ENCODE assay signal across 16 cellular contexts in the genomic region with DNA sequence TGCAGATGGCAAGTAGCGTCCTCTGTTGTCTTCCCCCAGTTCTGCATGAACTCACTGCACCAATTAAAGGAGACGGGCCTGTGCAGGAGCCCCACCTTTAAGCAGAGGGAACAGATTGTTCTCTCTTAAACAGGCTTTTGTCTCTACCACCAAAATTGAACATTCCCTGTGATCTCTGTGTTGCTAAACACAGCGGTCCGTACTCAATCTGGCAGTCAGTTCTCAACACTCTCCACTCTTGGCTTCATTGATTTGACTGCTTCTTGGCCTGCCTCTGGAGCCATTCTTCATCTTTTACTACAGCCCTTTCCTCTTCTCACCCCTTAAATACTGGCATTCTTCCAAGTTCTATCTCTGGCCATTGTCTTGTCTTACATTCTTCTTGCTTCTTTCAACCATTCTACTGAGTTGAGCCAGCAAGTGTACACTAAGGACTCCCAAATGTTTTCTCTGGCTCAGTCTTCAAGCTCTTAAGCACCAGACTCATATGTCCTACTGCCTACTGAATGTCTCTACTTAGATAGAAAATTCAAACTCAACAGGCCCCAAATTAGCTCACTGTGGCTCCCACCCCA. TPM values are rescaled to one million over a fixed set of nuclear protein-coding genes. Genes with fewer than 3 reads are reported as not detected.
A peak's percentile ranks its signal among the peaks of the same experiment; 100 is the strongest.
DNase-seq lines count a peak whose midpoint lies in the region; ATAC-seq, FAIRE-seq and TF ChIP-seq lines count a peak whose summit lies in the region.
"Had no signal": no experiment of that assay in that cellular context is flagged by ENCODE, and none has a peak within 500 bp of the region (broad histone marks: within the 10 kb centered on the region; RNA-seq: fewer than 3 reads in every experiment).

No MANE protein-coding gene starts in this region.

- H3K79me2 ChIP-seq in astrocyte (ENCODE audit: insufficient read depth, low read length) (no peaks in the 10 kb centered on the region), HepG2 (ENCODE audit: insufficient read depth, low read length) (no peaks in the 10 kb centered on the region)

- H3K36me3 ChIP-seq in astrocyte (ENCODE audit: insufficient read depth, low read length), result no peaks in the 10 kb centered on the region
- no peaks in the 10 kb centered on the region for H3K36me3 ChIP-seq in muscle layer of duodenum (ENCODE audit: control insufficient read depth in 1 of 2, insufficient read depth in 2 of 2, low read length in 2 of 2)
- no peaks in the 10 kb centered on the region for H3K36me3 ChIP-seq in upper lobe of right lung
- no peaks in the 10 kb centered on the region for H3K36me3 ChIP-seq in HepG2 (replicated peaks in 1 of 2; ENCODE audit: control insufficient read depth in 1 of 2, insufficient read depth in 2 of 2, low read length in 2 of 2)

- H3K4me3 ChIP-seq in astrocyte (ENCODE audit: insufficient read depth, low read depth, low read length) (no peak overlapping the region), fibroblast of pulmonary artery (replicated peaks; ENCODE audit: low read depth, low read length) (no peak overlapping the region), muscle layer of duodenum (ENCODE audit: low read depth in 1 of 2, low read length in 2 of 2) (no peak overlapping the region), upper lobe of right lung (no peak overlapping the region), HepG2 (replicated peaks in 1 of 3; ENCODE audit: insufficient read depth in 1 of 3, low read depth in 2 of 3, low read length in 3 of 3) (no peak overlapping the region)

- 91% methylated on average over 4 of the region's 4 CpGs for WGBS in HepG2 (ENCODE audit: low lambda C conversion rate)

- no peak overlapping the region for H3K9ac ChIP-seq in astrocyte (ENCODE audit: low read length)
- no peak overlapping the region for H3K9ac ChIP-seq in HepG2 (ENCODE audit: insufficient read depth, low read depth, low read length)
- H3K9ac ChIP-seq: KMS-11 had no signal

- no peaks in the 10 kb centered on the region for H3K9me3 Mint-ChIP-seq in astrocyte (ENCODE audit: unreplicated experiment)

- H4K20me1 ChIP-seq in astrocyte (ENCODE audit: insufficient read depth, low read length) (no peaks in the 10 kb centered on the region), HepG2 (ENCODE audit: insufficient read depth, low read length) (no peaks in the 10 kb centered on the region)

- no peak overlapping the region for H3K4me2 ChIP-seq in astrocyte (ENCODE audit: low read length)
- H3K4me2 ChIP-seq in HepG2 (ENCODE audit: low read depth, low read length), result no peak overlapping the region
- H3K4me2 ChIP-seq: KMS-11 had no signal

- ATAC-seq in upper lobe of right lung, result peak; percentile 55
- ATAC-seq in HepG2, result no peak
- ATAC-seq in HG02571 (IDR thresholded peaks at IDR 0.05; ENCODE audit: unreplicated experiment), result no peak
- no peak for ATAC-seq in HG03565 (IDR thresholded peaks at IDR 0.05; ENCODE audit: unreplicated experiment)

- TF ChIP-seq RAD21 in HepG2 (CRISPR knock-in tag; IDR thresholded peaks at IDR 0.05), result no peak

- H3K4me1 Mint-ChIP-seq in astrocyte (ENCODE audit: low read depth, unreplicated experiment), result peaks cover 8% of the 10 kb centered on the region

- in situ Hi-C loops in HepG2 (cut with HindIII; ENCODE audit: extremely low pct_ligation_motif_present, low pct_unique_long_range_greater_than_20kb), result no loop called here

- H2AFZ ChIP-seq in astrocyte (ENCODE audit: low read depth, low read length) (no peak overlapping the region), HepG2 (ENCODE audit: low read length) (no peak overlapping the region)

- FAIRE-seq in astrocyte (lab: Jason Lieb, UNC) (no peak), HepG2 (lab: Jason Lieb, UNC) (no peak)

- H3K4me3 Mint-ChIP-seq in astrocyte (ENCODE audit: unreplicated experiment), result no peak overlapping the region

- no peaks in the 10 kb centered on the region for H3K36me3 Mint-ChIP-seq in astrocyte (ENCODE audit: low read depth, unreplicated experiment)

- POLR2A ChIA-PET in HepG2 (lab: Yijun Ruan, JAX), result no interaction called here

- intact Hi-C loops in upper lobe of right lung (cut with DNase I), result no loop called here
- intact Hi-C loops in HepG2 (cut with micrococcal nuclease; ENCODE audit: unreplicated experiment), result no loop called here

- no TSS peak for BruUV-seq in HepG2 (replicated peaks; lab: Mats Ljungman, UMichigan)

- H3K27ac ChIP-seq in astrocyte (ENCODE audit: low read depth, low read length), result no peak overlapping the region
- H3K27ac ChIP-seq in muscle layer of duodenum (ENCODE audit: low read length), result peak overlapping the region; percentile 33
- H3K27ac ChIP-seq in upper lobe of right lung, result peak overlapping the region; percentile 52
- no peak overlapping the region for H3K27ac ChIP-seq in HepG2 (ENCODE audit: extremely low read length, insufficient read depth, low read length)
- H3K27ac ChIP-seq: KMS-11 had no signal

- CTCF ChIA-PET in HepG2 (lab: Yijun Ruan, JAX; ENCODE audit: low intra/inter-chr PET ratio, low total read pairs), result no interaction called here

- TF ChIP-seq POLR2A in HepG2 (IDR thresholded peaks at IDR 0.05; ENCODE audit: insufficient read depth in 1 of 2, low read depth in 2 of 2, low read length in 2 of 2), result no peak

- no peak overlapping the region for H3K27ac Mint-ChIP-seq in astrocyte (ENCODE audit: unreplicated experiment)

- no peak for TF ChIP-seq CTCF in astrocyte (IDR thresholded peaks at IDR 0.05; ENCODE audit: insufficient read depth, low read depth, low read length)
- no peak for TF ChIP-seq CTCF in fibroblast of pulmonary artery (IDR thresholded peaks at IDR 0.05; ENCODE audit: low read length, missing control alignments)
- no peak for TF ChIP-seq CTCF in upper lobe of right lung (IDR thresholded peaks at IDR 0.05)
- no peak for TF ChIP-seq CTCF in HepG2 (CRISPR knock-in tag; IDR thresholded peaks at IDR 0.05)

- DNase-seq in astrocyte (ENCODE audit: low read depth) (peak; percentile 33), fibroblast of pulmonary artery (ENCODE audit: low read depth) (peak; percentile 79), upper lobe of right lung (no peak), HepG2 (ENCODE audit: low spot score) (no peak)
- DNase-seq: activated CD8-positive, alpha-beta memory T cell treated with anti-CD3 and anti-CD28 coated beads, Interleukin-2, amount 50 U/mL, for 48 hours; activated gamma-delta T cell; amniotic stem cell; foreskin melanocyte; NCI-H1048; NCI-H2081; NCI-H524 had no signal

- H3K27me3 Mint-ChIP-seq in astrocyte (ENCODE audit: low read depth, unreplicated experiment), result peaks cover 12% of the 10 kb centered on the region

- TF ChIP-seq EP300 in HepG2 (IDR thresholded peaks at IDR 0.05; ENCODE audit: low read depth in 2 of 2, low read length in 2 of 2), result no peak
- TF ChIP-seq EP300 in HepG2 (CRISPR knock-in tag; IDR thresholded peaks at IDR 0.05; ENCODE audit: borderline replicate concordance), result no peak

- no peaks in the 10 kb centered on the region for H3K9me3 ChIP-seq in astrocyte (ENCODE audit: insufficient read depth, low read depth, low read length)
- H3K9me3 ChIP-seq in muscle layer of duodenum (ENCODE audit: control insufficient read depth in 1 of 2, low read length in 2 of 2), result no peaks in the 10 kb centered on the region
- no peaks in the 10 kb centered on the region for H3K9me3 ChIP-seq in upper lobe of right lung
- H3K9me3 ChIP-seq in HepG2 (ENCODE audit: low read length), result no peaks in the 10 kb centered on the region
- H3K9me3 ChIP-seq: Caco-2 had no signal

- no peaks in the 10 kb centered on the region for H3K27me3 ChIP-seq in astrocyte (ENCODE audit: insufficient read depth, low read length)
- H3K27me3 ChIP-seq in muscle layer of duodenum (ENCODE audit: low read depth, low read length), result no peaks in the 10 kb centered on the region
- no peaks in the 10 kb centered on the region for H3K27me3 ChIP-seq in upper lobe of right lung
- H3K27me3 ChIP-seq in HepG2 (ENCODE audit: control insufficient read depth in 1 of 2, insufficient read depth in 2 of 2, low read length in 2 of 2), result peaks cover 0 to 3% of the 10 kb centered on the region in 2 experiments; a peak in 1 of 5 replicates

- H3K4me1 ChIP-seq in astrocyte (ENCODE audit: insufficient read depth, low read length) (peaks cover 15% of the 10 kb centered on the region), muscle layer of duodenum (ENCODE audit: control insufficient read depth in 1 of 2, insufficient read depth in 2 of 2, low read length in 2 of 2) (peaks cover 0 to 26% of the 10 kb centered on the region in 2 donors), upper lobe of right lung (no peaks in the 10 kb centered on the region), HepG2 (ENCODE audit: insufficient read depth, low read length) (peaks cover 53% of the 10 kb centered on the region)

TF ChIP-seq in HepG2, 621 proteins besides CTCF, POLR2A, EP300 and RAD21 (continues in another document):
- TF ChIP-seq TEAD2 (CRISPR knock-in tag; IDR thresholded peaks at IDR 0.05) (no peak), FOXO1 (CRISPR knock-in tag; IDR thresholded peaks at IDR 0.05) (no peak), STAT5B (CRISPR knock-in tag; IDR thresholded peaks at IDR 0.05) (no peak), ZFP62 (CRISPR knock-in tag; IDR thresholded peaks at IDR 0.05) (no peak)

RNA-seq across cellular contexts. Expression of gene NT5DC3, which starts 8.0 kb away (rescaled TPM):
- total RNA-seq in astrocyte, result 12.0 and 13.6 TPM in 2 replicates
- total RNA-seq in upper lobe of right lung, result 6.5 TPM
- total RNA-seq in HepG2 (2016; rRNA removed; fragmentation: Illumina TruSeq; extraction: Trizol), result 6.6 and 7.4 TPM in 2 replicates
- total RNA-seq in HepG2 (2016; cell fraction: cytosol; rRNA removed; fragmentation: Illumina TruSeq; extraction: Trizol; ENCODE audit: low read depth), result 1.7 and 2.3 TPM in 2 replicates
- total RNA-seq in HepG2 (2016; cell fraction: insoluble cytoplasmic fraction; rRNA removed; fragmentation: Illumina TruSeq; extraction: Trizol), result 6.1 and 6.6 TPM in 2 replicates
- 2.8 and 2.9 TPM in 2 replicates for total RNA-seq in HepG2 (2016; cell fraction: membrane; rRNA removed; fragmentation: Illumina TruSeq; extraction: Trizol)
- 8.2 and 14.2 TPM in 2 replicates for total RNA-seq in HepG2 (2016; cell fraction: nucleus; rRNA removed; fragmentation: Illumina TruSeq; extraction: Trizol)
- polyA plus RNA-seq in HepG2 (2011; rRNA removed), result 2.8 and 3.2 TPM in 2 replicates
- 1.8 and 2.3 TPM in 2 replicates for polyA plus RNA-seq in HepG2 (2011; cell fraction: cytosol; rRNA removed)
- 4.3 and 4.9 TPM in 2 replicates for polyA plus RNA-seq in HepG2 (2011; cell fraction: nucleus; rRNA removed)
- polyA plus RNA-seq in HepG2 (2012), result 2.9 and 4.9 TPM in 2 replicates
- 0.17 and 0.21 TPM in 2 replicates for polyA plus RNA-seq in HepG2 (2016; cell fraction: cytosol; fragmentation: Illumina TruSeq; extraction: Trizol; ENCODE audit: low read depth)
- 3.7 and 4.3 TPM in 2 replicates for polyA plus RNA-seq in HepG2 (2016; cell fraction: insoluble cytoplasmic fraction; fragmentation: Illumina TruSeq; extraction: Trizol; ENCODE audit: low read depth)
- polyA plus RNA-seq in HepG2 (2016; cell fraction: membrane; fragmentation: Illumina TruSeq; extraction: Trizol; ENCODE audit: low read depth), result 0.42 and 0.64 TPM in 2 replicates
- polyA plus RNA-seq in HepG2 (2016; cell fraction: nucleus; fragmentation: Illumina TruSeq; extraction: Trizol; ENCODE audit: insufficient read depth, low read depth), result 14.0 and 14.9 TPM in 2 replicates
- 3.9 and 6.2 TPM in 2 replicates for polyA minus RNA-seq in HepG2 (2011; rRNA and poly(A)+ RNA removed; ENCODE audit: low replicate concordance)
- polyA minus RNA-seq in HepG2 (2011; cell fraction: cytosol; rRNA and poly(A)+ RNA removed), result 4.0 and 4.6 TPM in 2 replicates
- 7.8 and 12.2 TPM in 2 replicates for polyA minus RNA-seq in HepG2 (2011; cell fraction: nucleus; rRNA and poly(A)+ RNA removed)

Comparison
In these comparisons a context has a peak if more than half of its experiments do, and no peak if none do; other contexts are left out.
1. DNase-seq: peak in astrocyte (single experiment) and fibroblast of pulmonary artery (single experiment); none in upper lobe of right lung (single experiment) and HepG2 (single experiment).
2. H3K27ac ChIP-seq: peak in muscle layer of duodenum (single experiment) and upper lobe of right lung (single experiment); none in astrocyte (single experiment) and HepG2 (single experiment).